In genomic region chr3:196931828-196932587, GRCh38 we compare ENCODE assay signal across 17 cellular contexts. TPM values are rescaled to one million over a fixed set of nuclear protein-coding genes. Genes with fewer than 3 reads are reported as not detected.
A peak's percentile ranks its signal among the peaks of the same experiment; 100 is the strongest.
DNase-seq lines count a peak whose midpoint lies in the region; ATAC-seq and TF ChIP-seq lines count a peak whose summit lies in the region.
"Had no signal": no experiment of that assay in that cellular context is flagged by ENCODE, and none has a peak within 500 bp of the region (broad histone marks: within the 10 kb centered on the region; RNA-seq: fewer than 3 reads in every experiment).

No MANE protein-coding gene starts in this region.

- H3K4me3 Mint-ChIP-seq in activated CD4-positive, alpha-beta memory T cell treated with anti-CD3 and anti-CD28 coated beads for 36 hours = no peak overlapping the region
- no peak overlapping the region for H3K4me3 Mint-ChIP-seq in activated CD4-positive, alpha-beta memory T cell treated with anti-CD3 and anti-CD28 coated beads, Interleukin-2, amount 10 ng/mL, durations not matched to agents 7 days and 5 days
- H3K4me3 Mint-ChIP-seq in CD8-positive, alpha-beta T cell = no peak overlapping the region
- H3K4me3 Mint-ChIP-seq: naive thymus-derived CD4-positive, alpha-beta T cell had no signal

- POLR2A ChIA-PET in activated CD4-positive, alpha-beta memory T cell treated with anti-CD3 and anti-CD28 coated beads for 36 hours (lab: Charles Lee) = no interaction called here
- POLR2A ChIA-PET in activated CD4-positive, alpha-beta memory T cell treated with anti-CD3 and anti-CD28 coated beads, Interleukin-2, amount 10 ng/mL, durations not matched to agents 7 days and 5 days (lab: Charles Lee) = interaction anchor here (1.6 kb wide), 1 partner anchor 10 kb away, joined by 8 read pairs; the partner anchor contains the start of gene NCBP2
- POLR2A ChIA-PET in CD8-positive, alpha-beta T cell (lab: Charles Lee) = no interaction called here

- H3K9me3 Mint-ChIP-seq in activated CD4-positive, alpha-beta memory T cell treated with anti-CD3 and anti-CD28 coated beads for 36 hours = no peaks in the 10 kb centered on the region
- no peaks in the 10 kb centered on the region for H3K9me3 Mint-ChIP-seq in activated CD4-positive, alpha-beta memory T cell treated with anti-CD3 and anti-CD28 coated beads, Interleukin-2, amount 10 ng/mL, durations not matched to agents 7 days and 5 days
- H3K9me3 Mint-ChIP-seq in CD8-positive, alpha-beta T cell = no peaks in the 10 kb centered on the region
- H3K9me3 Mint-ChIP-seq: naive thymus-derived CD4-positive, alpha-beta T cell had no signal

- no peaks in the 10 kb centered on the region for H3K27me3 ChIP-seq in OCI-LY3 (ENCODE audit: low read depth, low read length)
- H3K27me3 ChIP-seq in osteoblast (ENCODE audit: insufficient read depth, low read length) = no peaks in the 10 kb centered on the region
- H3K27me3 ChIP-seq in CD8-positive, alpha-beta T cell (ENCODE audit: insufficient read depth, low read length) = no peaks in the 10 kb centered on the region
- H3K27me3 ChIP-seq: foreskin keratinocyte had no signal

- TF ChIP-seq CTCF in OCI-LY3 (IDR thresholded peaks at IDR 0.05; ENCODE audit: low read depth, low read length) (no peak), osteoblast (IDR thresholded peaks at IDR 0.05; ENCODE audit: extremely low read depth, low read depth, low read length) (no peak)
- no peak for TF ChIP-seq CTCF in CD8-positive, alpha-beta T cell (IDR thresholded peaks at IDR 0.05)

- peak; percentile 55 for ATAC-seq in HG02571 (IDR thresholded peaks at IDR 0.05; ENCODE audit: unreplicated experiment)
- no peak for ATAC-seq in CD8-positive, alpha-beta T cell
- ATAC-seq: A549; foreskin keratinocyte; left ventricle myocardium superior; naive thymus-derived CD4-positive, alpha-beta T cell had no signal

- H3K79me2 ChIP-seq in OCI-LY3 (ENCODE audit: low read length) = no peaks in the 10 kb centered on the region
- H3K79me2 ChIP-seq in osteoblast (ENCODE audit: insufficient read depth, low read length) = peaks cover 2% of the 10 kb centered on the region

- H3K27ac ChIP-seq in OCI-LY3 (ENCODE audit: low read length) = peak overlapping the region; percentile 25; the same call in 1 of the 2 replicates
- no peak overlapping the region for H3K27ac ChIP-seq in osteoblast (ENCODE audit: low read depth, low read length)
- no peak overlapping the region for H3K27ac ChIP-seq in CD8-positive, alpha-beta T cell (ENCODE audit: low read depth, low read length)
- H3K27ac ChIP-seq: A549, foreskin keratinocyte had no signal

- H3K9ac ChIP-seq in OCI-LY3 (ENCODE audit: low read length) = no peak overlapping the region
- H3K9ac ChIP-seq: SK-N-SH had no signal

- no peaks in the 10 kb centered on the region; the same call in 1 of the 2 replicates for H3K4me1 ChIP-seq in OCI-LY3 (ENCODE audit: low read length)
- H3K4me1 ChIP-seq in osteoblast (ENCODE audit: insufficient read depth, low read length) = no peaks in the 10 kb centered on the region
- H3K4me1 ChIP-seq in CD8-positive, alpha-beta T cell (ENCODE audit: insufficient read depth, low read length) = no peaks in the 10 kb centered on the region
- H3K4me1 ChIP-seq: A549, foreskin keratinocyte had no signal

- H2AFZ ChIP-seq in OCI-LY3 (ENCODE audit: low read depth, low read length) = no peak overlapping the region
- H2AFZ ChIP-seq in osteoblast (ENCODE audit: low read length) = no peak overlapping the region

- DNase-seq in activated CD4-positive, alpha-beta memory T cell treated with anti-CD3 and anti-CD28 coated beads for 36 hours = no peak
- DNase-seq in activated CD4-positive, alpha-beta memory T cell treated with anti-CD3 and anti-CD28 coated beads, Interleukin-2, amount 10 ng/mL, durations not matched to agents 7 days and 5 days = no peak
- DNase-seq in osteoblast (ENCODE audit: insufficient read length, low spot score, missing footprints) (peak; percentile 2), Ammon's horn (ENCODE audit: low spot score) (no peak), NCI-H1417 treated with DMSO at 0.1 percent for 48 hours (lab: John Stamatoyannopoulos, UW) (no peak)
- no peak for DNase-seq in CD8-positive, alpha-beta T cell
- DNase-seq: activated CD8-positive, alpha-beta memory T cell treated with anti-CD3 and anti-CD28 coated beads for 24 hours; aorta; foreskin keratinocyte; left ventricle myocardium superior; naive thymus-derived CD4-positive, alpha-beta T cell; NCI-H1048; NCI-H226; SK-N-SH had no signal

- no peaks in the 10 kb centered on the region for H3K4me1 Mint-ChIP-seq in activated CD4-positive, alpha-beta memory T cell treated with anti-CD3 and anti-CD28 coated beads for 36 hours (ENCODE audit: low read depth)
- no peaks in the 10 kb centered on the region for H3K4me1 Mint-ChIP-seq in activated CD4-positive, alpha-beta memory T cell treated with anti-CD3 and anti-CD28 coated beads, Interleukin-2, amount 10 ng/mL, durations not matched to agents 7 days and 5 days
- H3K4me1 Mint-ChIP-seq in CD8-positive, alpha-beta T cell (ENCODE audit: low read depth) = no peaks in the 10 kb centered on the region

- peaks cover 51% of the 10 kb centered on the region for H3K36me3 ChIP-seq in OCI-LY3 (replicated peaks; ENCODE audit: low read depth, low read length)
- H3K36me3 ChIP-seq in osteoblast (ENCODE audit: insufficient read depth, low read length) = peaks cover 69% of the 10 kb centered on the region
- H3K36me3 ChIP-seq in CD8-positive, alpha-beta T cell (ENCODE audit: insufficient read depth, low read length) = peaks cover 55% of the 10 kb centered on the region

- peaks cover 29% of the 10 kb centered on the region for H3K36me3 Mint-ChIP-seq in activated CD4-positive, alpha-beta memory T cell treated with anti-CD3 and anti-CD28 coated beads for 36 hours
- H3K36me3 Mint-ChIP-seq in activated CD4-positive, alpha-beta memory T cell treated with anti-CD3 and anti-CD28 coated beads, Interleukin-2, amount 10 ng/mL, durations not matched to agents 7 days and 5 days (ENCODE audit: low read depth) = peaks cover 54% of the 10 kb centered on the region
- H3K36me3 Mint-ChIP-seq in CD8-positive, alpha-beta T cell = peaks cover 91% of the 10 kb centered on the region

- intact Hi-C loops in activated CD4-positive, alpha-beta memory T cell treated with anti-CD3 and anti-CD28 coated beads for 36 hours (cut with micrococcal nuclease) = no loop called here
- intact Hi-C loops in CD8-positive, alpha-beta T cell (cut with DNase I, micrococcal nuclease) = no loop called here

- H3K27me3 Mint-ChIP-seq in activated CD4-positive, alpha-beta memory T cell treated with anti-CD3 and anti-CD28 coated beads for 36 hours = no peaks in the 10 kb centered on the region
- no peaks in the 10 kb centered on the region for H3K27me3 Mint-ChIP-seq in activated CD4-positive, alpha-beta memory T cell treated with anti-CD3 and anti-CD28 coated beads, Interleukin-2, amount 10 ng/mL, durations not matched to agents 7 days and 5 days
- no peaks in the 10 kb centered on the region for H3K27me3 Mint-ChIP-seq in CD8-positive, alpha-beta T cell (ENCODE audit: low read depth)
- H3K27me3 Mint-ChIP-seq: naive thymus-derived CD4-positive, alpha-beta T cell had no signal

- no peaks in the 10 kb centered on the region for H4K20me1 ChIP-seq in OCI-LY3 (ENCODE audit: insufficient read depth, low read length)
- H4K20me1 ChIP-seq in osteoblast (ENCODE audit: insufficient read depth, low read length) = no peaks in the 10 kb centered on the region

- no peak overlapping the region for H3K4me3 ChIP-seq in OCI-LY3 (ENCODE audit: low read length)
- no peak overlapping the region for H3K4me3 ChIP-seq in osteoblast (ENCODE audit: insufficient read depth, low read length)
- no peak overlapping the region for H3K4me3 ChIP-seq in CD8-positive, alpha-beta T cell (ENCODE audit: low read depth, low read length)
- H3K4me3 ChIP-seq: A549 had no signal

- CTCF ChIA-PET in activated CD4-positive, alpha-beta memory T cell treated with anti-CD3 and anti-CD28 coated beads for 36 hours (lab: Charles Lee) = interaction anchor here (2.3 kb wide), 1 partner anchor 94 kb away, joined by 9 read pairs; no protein-coding TSS in a partner anchor
- CTCF ChIA-PET in activated CD4-positive, alpha-beta memory T cell treated with anti-CD3 and anti-CD28 coated beads, Interleukin-2, amount 10 ng/mL, durations not matched to agents 7 days and 5 days (lab: Charles Lee) = no interaction called here
- CTCF ChIA-PET in CD8-positive, alpha-beta T cell (lab: Charles Lee) = no interaction called here

- peak overlapping the region; percentile 44 for H3K27ac Mint-ChIP-seq in activated CD4-positive, alpha-beta memory T cell treated with anti-CD3 and anti-CD28 coated beads for 36 hours
- H3K27ac Mint-ChIP-seq in activated CD4-positive, alpha-beta memory T cell treated with anti-CD3 and anti-CD28 coated beads, Interleukin-2, amount 10 ng/mL, durations not matched to agents 7 days and 5 days = no peak overlapping the region
- no peak overlapping the region for H3K27ac Mint-ChIP-seq in CD8-positive, alpha-beta T cell

- H3K4me2 ChIP-seq in OCI-LY3 (ENCODE audit: low read length) (no peak overlapping the region), osteoblast (ENCODE audit: insufficient read depth, low read length) (no peak overlapping the region)
- H3K4me2 ChIP-seq: A549, SK-N-SH had no signal

- H3K9me3 ChIP-seq in OCI-LY3 (ENCODE audit: insufficient read depth, low read length) = no peaks in the 10 kb centered on the region
- no peaks in the 10 kb centered on the region for H3K9me3 ChIP-seq in osteoblast (ENCODE audit: low read depth, low read length)
- no peaks in the 10 kb centered on the region for H3K9me3 ChIP-seq in CD8-positive, alpha-beta T cell (ENCODE audit: low read length)
- H3K9me3 ChIP-seq: A549, SK-N-SH had no signal

RNA-seq across cellular contexts. Expression of gene NCBP2, which starts 10.3 kb away (rescaled TPM):
- 10 to 100 TPM; 83.0 to 85.1 TPM for total RNA-seq in activated CD4-positive, alpha-beta memory T cell treated with anti-CD3 and anti-CD28 coated beads for 36 hours
- 10 to 100 TPM; 54.6 to 55.6 TPM for total RNA-seq in activated CD4-positive, alpha-beta memory T cell treated with anti-CD3 and anti-CD28 coated beads, Interleukin-2, amount 10 ng/mL, durations not matched to agents 7 days and 5 days
- total RNA-seq in osteoblast = 43.1 and 43.9 TPM in 2 replicates
- 10 to 100 TPM; 40.4 to 42.9 TPM for total RNA-seq in CD8-positive, alpha-beta T cell

RNA-seq across cellular contexts. Expression of gene PIGZ, which starts 36.6 kb away (rescaled TPM):
- total RNA-seq in activated CD4-positive, alpha-beta memory T cell treated with anti-CD3 and anti-CD28 coated beads for 36 hours = under 1 TPM; 0.65 to 0.71 TPM
- 1 to 10 TPM; 1.7 to 1.8 TPM for total RNA-seq in activated CD4-positive, alpha-beta memory T cell treated with anti-CD3 and anti-CD28 coated beads, Interleukin-2, amount 10 ng/mL, durations not matched to agents 7 days and 5 days
- 2.9 and 4.0 TPM in 2 replicates for total RNA-seq in osteoblast
- total RNA-seq in CD8-positive, alpha-beta T cell = not detected
